ENCODE assay signal across 2 cellular contexts in genomic region chr2:160294889-160295288, GRCh38.
TF ChIP-seq lines count a peak whose summit lies in the region.

No MANE protein-coding gene starts in this region.

TF ChIP-seq in SK-N-SH, 30 proteins besides CTCF, POLR2A, EP300 and RAD21 (continued from another document):
- TF ChIP-seq IRF3 (IDR thresholded peaks at IDR 0.05; ENCODE audit: low read depth, low read length): no peak
- no peak for TF ChIP-seq GATA2 (CRISPR knock-in tag; IDR thresholded peaks at IDR 0.05)
- no peak for TF ChIP-seq TAF1 (IDR thresholded peaks at IDR 0.05; ENCODE audit: borderline replicate concordance, low read depth, low read length)
- TF ChIP-seq SMC3 (IDR thresholded peaks at IDR 0.05; ENCODE audit: low read depth, low read length): no peak
- no peak for TF ChIP-seq FOXJ3 (CRISPR knock-in tag; IDR thresholded peaks at IDR 0.05)

TF ChIP-seq in SK-N-SH treated with all-trans-retinoic acid at 6 μM for 48 hours, 23 proteins besides CTCF, POLR2A, EP300 and RAD21 (continued from another document):
- TF ChIP-seq, protein P1, sequence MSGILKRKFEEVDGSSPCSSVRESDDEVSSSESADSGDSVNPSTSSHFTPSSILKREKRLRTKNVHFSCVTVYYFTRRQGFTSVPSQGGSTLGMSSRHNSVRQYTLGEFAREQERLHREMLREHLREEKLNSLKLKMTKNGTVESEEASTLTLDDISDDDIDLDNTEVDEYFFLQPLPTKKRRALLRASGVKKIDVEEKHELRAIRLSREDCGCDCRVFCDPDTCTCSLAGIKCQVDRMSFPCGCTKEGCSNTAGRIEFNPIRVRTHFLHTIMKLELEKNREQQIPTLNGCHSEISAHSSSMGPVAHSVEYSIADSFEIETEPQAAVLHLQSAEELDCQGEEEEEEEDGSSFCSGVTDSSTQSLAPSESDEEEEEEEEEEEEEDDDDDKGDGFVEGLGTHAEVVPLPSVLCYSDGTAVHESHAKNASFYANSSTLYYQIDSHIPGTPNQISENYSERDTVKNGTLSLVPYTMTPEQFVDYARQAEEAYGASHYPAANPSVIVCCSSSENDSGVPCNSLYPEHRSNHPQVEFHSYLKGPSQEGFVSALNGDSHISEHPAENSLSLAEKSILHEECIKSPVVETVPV (CRISPR knock-in tag; IDR thresholded peaks at IDR 0.05): no peak
- TF ChIP-seq ARNTL (CRISPR knock-in tag; IDR thresholded peaks at IDR 0.05; ENCODE audit: borderline replicate concordance, low read depth) (no peak), ESRRG (CRISPR knock-in tag; IDR thresholded peaks at IDR 0.05) (no peak), ISL1 (CRISPR knock-in tag; IDR thresholded peaks at IDR 0.05) (no peak), BACH2 (CRISPR knock-in tag; IDR thresholded peaks at IDR 0.05; ENCODE audit: borderline replicate concordance) (no peak), ZC3H10 (CRISPR knock-in tag; IDR thresholded peaks at IDR 0.05) (no peak)
- TF ChIP-seq, protein P2, sequence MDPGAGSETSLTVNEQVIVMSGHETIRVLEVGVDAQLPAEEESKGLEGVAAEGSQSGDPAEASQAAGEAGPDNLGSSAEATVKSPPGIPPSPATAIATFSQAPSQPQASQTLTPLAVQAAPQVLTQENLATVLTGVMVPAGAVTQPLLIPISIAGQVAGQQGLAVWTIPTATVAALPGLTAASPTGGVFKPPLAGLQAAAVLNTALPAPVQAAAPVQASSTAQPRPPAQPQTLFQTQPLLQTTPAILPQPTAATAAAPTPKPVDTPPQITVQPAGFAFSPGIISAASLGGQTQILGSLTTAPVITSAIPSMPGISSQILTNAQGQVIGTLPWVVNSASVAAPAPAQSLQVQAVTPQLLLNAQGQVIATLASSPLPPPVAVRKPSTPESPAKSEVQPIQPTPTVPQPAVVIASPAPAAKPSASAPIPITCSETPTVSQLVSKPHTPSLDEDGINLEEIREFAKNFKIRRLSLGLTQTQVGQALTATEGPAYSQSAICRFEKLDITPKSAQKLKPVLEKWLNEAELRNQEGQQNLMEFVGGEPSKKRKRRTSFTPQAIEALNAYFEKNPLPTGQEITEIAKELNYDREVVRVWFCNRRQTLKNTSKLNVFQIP (CRISPR knock-in tag; IDR thresholded peaks at IDR 0.05; ENCODE audit: borderline replicate concordance, low read depth): no peak
